ENCODE assay signal across 11 cellular contexts in the genomic region with DNA sequence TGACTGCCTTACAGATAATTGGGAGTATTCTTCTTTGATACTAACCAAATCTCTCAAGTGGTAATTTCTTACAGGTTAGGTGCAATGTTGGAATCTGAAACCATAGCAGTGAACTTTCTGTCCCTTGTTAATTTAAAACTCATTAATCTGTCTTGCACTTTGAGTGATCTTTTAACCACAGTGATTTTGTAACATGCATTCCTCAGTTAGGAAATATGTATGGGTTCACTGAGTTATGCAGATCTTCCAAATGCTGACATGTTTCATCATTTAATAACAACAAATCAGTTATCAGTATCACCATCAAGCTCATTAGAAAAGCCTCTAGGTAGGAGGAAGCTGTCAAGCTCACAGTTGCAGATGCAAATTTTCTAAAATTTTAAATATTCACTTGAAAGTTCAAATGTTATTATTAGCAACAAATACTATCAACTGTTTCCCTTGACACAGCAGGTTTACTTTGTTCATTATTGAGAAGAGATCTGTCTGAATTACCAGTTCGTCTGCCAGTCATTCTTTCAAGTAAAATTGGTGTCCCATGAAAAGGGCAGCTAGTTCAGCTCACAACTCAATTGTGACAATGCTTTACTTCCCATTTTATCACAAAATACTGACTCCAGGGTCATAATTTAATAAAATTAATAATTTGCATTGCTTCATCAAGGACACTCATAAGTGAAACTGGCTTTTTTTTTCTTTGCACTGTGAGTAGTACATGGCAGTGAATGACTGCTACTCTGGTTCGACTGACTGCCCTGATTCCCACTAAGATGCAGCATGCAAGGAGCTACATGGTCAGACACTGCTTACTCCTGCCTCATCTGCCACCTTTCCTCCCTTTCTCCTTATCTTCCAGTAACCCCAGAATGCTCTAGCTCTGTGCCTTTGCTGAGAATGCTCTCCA. TPM values are rescaled to one million over a fixed set of nuclear protein-coding genes. Genes with fewer than 3 reads are reported as not detected.
DNase-seq lines count a peak whose midpoint lies in the region; ATAC-seq, FAIRE-seq and TF ChIP-seq lines count a peak whose summit lies in the region.
"Had no signal": no experiment of that assay in that cellular context is flagged by ENCODE, and none has a peak within 500 bp of the region (broad histone marks: within the 10 kb centered on the region; RNA-seq: fewer than 3 reads in every experiment).

No MANE protein-coding gene starts in this region.

- H3K27ac Mint-ChIP-seq in WTC11, result no peak overlapping the region

- no peak for FAIRE-seq in RCC 7860 (lab: Jason Lieb, UNC)

- H3K4me3 ChIP-seq in foreskin fibroblast (ENCODE audit: low read depth in 1 of 2, low read length in 2 of 2) (no peak overlapping the region), spleen (no peak overlapping the region)
- H3K4me3 ChIP-seq: body of pancreas had no signal

- CTCF ChIA-PET in WTC11 (lab: Charles Lee), result interaction anchor here (0.5 to 1.0 kb wide), 2 partner anchors 112 to 1231 kb away, joined by 3 read pairs; no protein-coding TSS in a partner anchor

- no peak overlapping the region for H3K4me3 Mint-ChIP-seq in WTC11

- ATAC-seq in GM21367 (IDR thresholded peaks at IDR 0.05; ENCODE audit: unreplicated experiment) (peak; percentile 47), HG03558 (IDR thresholded peaks at IDR 0.05; ENCODE audit: extremely low read depth, unreplicated experiment) (peak; percentile 43), WTC11 (no peak)
- ATAC-seq: body of pancreas had no signal

- peaks cover 29% of the 10 kb centered on the region for H3K36me3 Mint-ChIP-seq in WTC11

- no peaks in the 10 kb centered on the region for H3K9me3 ChIP-seq in spleen
- H3K9me3 ChIP-seq: body of pancreas had no signal

- no peak for TF ChIP-seq CTCF in foreskin fibroblast (IDR thresholded peaks at IDR 0.05; ENCODE audit: low read depth, low read length)
- TF ChIP-seq CTCF in WTC11 (IDR thresholded peaks at IDR 0.05), result no peak
- no peak for TF ChIP-seq CTCF in spleen (IDR thresholded peaks at IDR 0.05 in 8 of 11, conservative IDR thresholded peaks at IDR 0.05 in 3 of 11)

- H3K27me3 Mint-ChIP-seq in WTC11 (ENCODE audit: low read depth), result no peaks in the 10 kb centered on the region

- no peaks in the 10 kb centered on the region for H3K9me3 Mint-ChIP-seq in WTC11

- TF ChIP-seq POLR2A in spleen (IDR thresholded peaks at IDR 0.05), result no peak

- intact Hi-C loops in spleen (cut with DNase I; ENCODE audit: low total_unique reads), result no loop called here

- no peaks in the 10 kb centered on the region for H3K4me1 Mint-ChIP-seq in WTC11

- H3K36me3 ChIP-seq in spleen, result peaks cover 0 to 98% (median 77%) of the 10 kb centered on the region in 6 donors

- H3K27me3 ChIP-seq in spleen (replicated peaks in 1 of 7), result no peaks in the 10 kb centered on the region
- H3K27me3 ChIP-seq: body of pancreas had no signal

- DNase-seq in GF-D8 (lab: John Stamatoyannopoulos, UW) (peak; percentile 40), foreskin fibroblast (peak; percentile 15 to 50), substantia nigra (lab: John Stamatoyannopoulos, UW) (no peak), WTC11 (ENCODE audit: low spot score) (no peak), spleen (no peak), RCC 7860 (ENCODE audit: low spot score) (no peak)
- DNase-seq: body of pancreas, DND-41, NCI-H446 treated with DMSO at 0.1 percent for 48 hours had no signal

- POLR2A ChIA-PET in WTC11 (lab: Charles Lee), result no interaction called here

- H3K27ac ChIP-seq in substantia nigra (ENCODE audit: low read depth, low read length, poor library complexity, severe bottlenecking) (no peak overlapping the region), spleen (no peak overlapping the region)
- H3K27ac ChIP-seq: body of pancreas had no signal

- H3K4me1 ChIP-seq in spleen, result peaks cover 0 to 13% (median 1%) of the 10 kb centered on the region in 6 donors
- H3K4me1 ChIP-seq: body of pancreas had no signal

- 53 to 80% (median 69%) methylated on average over 2 of the region's 2 CpGs for WGBS in spleen, 5 donors

TF ChIP-seq in WTC11, 78 proteins besides CTCF, POLR2A, EP300 and RAD21:
- TF ChIP-seq HMGA2 (CRISPR knock-in tag; IDR thresholded peaks at IDR 0.05), result no peak
- TF ChIP-seq ZNF219 (CRISPR knock-in tag; IDR thresholded peaks at IDR 0.05; ENCODE audit: borderline replicate concordance), result no peak
- TF ChIP-seq, protein P1, sequence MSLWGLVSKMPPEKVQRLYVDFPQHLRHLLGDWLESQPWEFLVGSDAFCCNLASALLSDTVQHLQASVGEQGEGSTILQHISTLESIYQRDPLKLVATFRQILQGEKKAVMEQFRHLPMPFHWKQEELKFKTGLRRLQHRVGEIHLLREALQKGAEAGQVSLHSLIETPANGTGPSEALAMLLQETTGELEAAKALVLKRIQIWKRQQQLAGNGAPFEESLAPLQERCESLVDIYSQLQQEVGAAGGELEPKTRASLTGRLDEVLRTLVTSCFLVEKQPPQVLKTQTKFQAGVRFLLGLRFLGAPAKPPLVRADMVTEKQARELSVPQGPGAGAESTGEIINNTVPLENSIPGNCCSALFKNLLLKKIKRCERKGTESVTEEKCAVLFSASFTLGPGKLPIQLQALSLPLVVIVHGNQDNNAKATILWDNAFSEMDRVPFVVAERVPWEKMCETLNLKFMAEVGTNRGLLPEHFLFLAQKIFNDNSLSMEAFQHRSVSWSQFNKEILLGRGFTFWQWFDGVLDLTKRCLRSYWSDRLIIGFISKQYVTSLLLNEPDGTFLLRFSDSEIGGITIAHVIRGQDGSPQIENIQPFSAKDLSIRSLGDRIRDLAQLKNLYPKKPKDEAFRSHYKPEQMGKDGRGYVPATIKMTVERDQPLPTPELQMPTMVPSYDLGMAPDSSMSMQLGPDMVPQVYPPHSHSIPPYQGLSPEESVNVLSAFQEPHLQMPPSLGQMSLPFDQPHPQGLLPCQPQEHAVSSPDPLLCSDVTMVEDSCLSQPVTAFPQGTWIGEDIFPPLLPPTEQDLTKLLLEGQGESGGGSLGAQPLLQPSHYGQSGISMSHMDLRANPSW (CRISPR knock-in tag; conservative IDR thresholded peaks at IDR 0.05; ENCODE audit: low read depth), result no peak
- TF ChIP-seq FOXP4 (CRISPR knock-in tag; IDR thresholded peaks at IDR 0.05), result no peak
- TF ChIP-seq PREB (CRISPR knock-in tag; IDR thresholded peaks at IDR 0.05; ENCODE audit: borderline replicate concordance), result no peak
- TF ChIP-seq RORB (CRISPR knock-in tag; IDR thresholded peaks at IDR 0.05), result no peak

RNA-seq across cellular contexts. Expression of gene SUCLG1, which starts 31.6 kb away (rescaled TPM):
- total RNA-seq in WTC11 (2021), result 43.6 to 52.4 TPM (median 47.3 TPM) in 3 replicates
- total RNA-seq in spleen, result 10 to 100 TPM; 39.2 to 58.3 (median 44.5) TPM
- 10 to 100 TPM; 42.7 to 55.0 (median 52.3) TPM for polyA plus RNA-seq in spleen

Comparison
In these comparisons a context has a peak if more than half of its experiments do, and no peak if none do; other contexts are left out.
1. DNase-seq: peak in GF-D8 (single experiment) and foreskin fibroblast (2 of 2); none in substantia nigra (0 of 49), WTC11 (single experiment), spleen (single experiment) and RCC 7860 (single experiment).